20 cellular contexts compared by ENCODE assay signal in genomic region chr9:36817160-36817834, GRCh38.
DNase-seq lines count a peak whose midpoint lies in the region; ATAC-seq, FAIRE-seq and TF ChIP-seq lines count a peak whose summit lies in the region.
"Had no signal": no experiment of that assay in that cellular context is flagged by ENCODE, and none has a peak within 500 bp of the region (broad histone marks: within the 10 kb centered on the region; RNA-seq: fewer than 3 reads in every experiment).

No MANE protein-coding gene starts in this region.

- no TSS peak for BruUV-seq in Panc1 (replicated peaks; lab: Mats Ljungman, UMichigan)
- BruUV-seq in K562 (replicated peaks; lab: Mats Ljungman, UMichigan): no TSS peak

- CTCF ChIA-PET in Panc1 (lab: Charles Lee): no interaction called here
- CTCF ChIA-PET in K562 (lab: Yijun Ruan, JAX; ENCODE audit: low intra/inter-chr PET ratio): no interaction called here

- peak overlapping the region; percentile 23 to 52 (median 41) for H3K4me3 Mint-ChIP-seq in nephron
- H3K4me3 Mint-ChIP-seq: HFFc6 had no signal

- no peaks in the 10 kb centered on the region for H3K9me3 ChIP-seq in Panc1 (ENCODE audit: control insufficient read depth, insufficient read depth, low read depth, low read length)
- no peaks in the 10 kb centered on the region for H3K9me3 ChIP-seq in K562 (replicated peaks; ENCODE audit: control insufficient read depth, insufficient read depth, low read depth, low read length)
- H3K9me3 ChIP-seq in adrenal gland (replicated peaks in 1 of 3): no peaks in the 10 kb centered on the region

- H3K9ac ChIP-seq in K562 (ENCODE audit: insufficient read depth in 1 of 2, low read depth in 2 of 2, low read length in 2 of 2): no peak overlapping the region

- H3K4me1 ChIP-seq in Panc1 (ENCODE audit: control insufficient read depth, insufficient read depth, low read length): no peaks in the 10 kb centered on the region
- H3K4me1 ChIP-seq in K562 (replicated peaks in 1 of 2; ENCODE audit: control insufficient read depth in 2 of 2, insufficient read depth in 2 of 2, low read length in 2 of 2): peaks cover 0 to 7% of the 10 kb centered on the region in 2 experiments; a peak in 2 of 5 replicates
- peaks cover 0 to 6% of the 10 kb centered on the region in 2 donors for H3K4me1 ChIP-seq in adrenal gland (replicated peaks in 1 of 2)

- no peak overlapping the region for H3K4me2 ChIP-seq in K562 (ENCODE audit: insufficient read depth, low read length)

- POLR2A ChIA-PET in Panc1 (lab: Charles Lee): no interaction called here
- POLR2A ChIA-PET in K562 (lab: Yijun Ruan, JAX): interaction anchor here (2.1 kb wide), 1 partner anchor 13 kb away, joined by 8 read pairs; no protein-coding TSS in a partner anchor

- no peak for TF ChIP-seq RAD21 in K562 (CRISPR knock-in tag; conservative IDR thresholded peaks at IDR 0.05 in 1 of 2, IDR thresholded peaks at IDR 0.05 in 1 of 2)

- DNase-seq in Panc1 (ENCODE audit: low read depth, low spot score) (no peak), K562 (ENCODE audit: extremely low read depth in 1 of 4, low spot score in 3 of 4) (no peak), CD1c-positive myeloid dendritic cell (ENCODE audit: extremely low spot score) (no peak), adrenal gland (no peak)
- DNase-seq in stimulated activated CD8-positive, alpha-beta memory T cell treated with anti-CD3 and anti-CD28 coated beads, Interleukin-4, amount 100 ng/mL, for 48 hours: no peak
- DNase-seq in activated naive CD4-positive, alpha-beta T cell treated with anti-CD3 and anti-CD28 coated beads, Interleukin-2, amount 50 U/mL, for 72 hours (ENCODE audit: low spot score in 2 of 2): no peak
- DNase-seq: AML-193, DMS79, HFFc6, NCI-H1417, NCI-H187, NCI-H2107, NCI-H510A treated with DMSO at 0.1 percent for 48 hours, NCI-H82, PC-3 had no signal

- H3K27ac Mint-ChIP-seq in nephron: peak overlapping the region in 1 of 3 experiments; percentile 29
- no peak overlapping the region for H3K27ac Mint-ChIP-seq in activated naive CD4-positive, alpha-beta T cell treated with anti-CD3 and anti-CD28 coated beads, Interleukin-2, amount 50 U/mL, for 72 hours
- H3K27ac Mint-ChIP-seq: HFFc6 had no signal

- H3K4me3 ChIP-seq in Panc1 (ENCODE audit: low read depth in 2 of 2, low read length in 2 of 2): no peak overlapping the region
- no peak overlapping the region for H3K4me3 ChIP-seq in K562
- no peak overlapping the region for H3K4me3 ChIP-seq in adrenal gland

- H3K36me3 ChIP-seq in Panc1 (ENCODE audit: control insufficient read depth, insufficient read depth, low read length) (no peaks in the 10 kb centered on the region), K562 (ENCODE audit: control insufficient read depth, insufficient read depth, low read length) (no peaks in the 10 kb centered on the region), adrenal gland (replicated peaks in 1 of 2) (no peaks in the 10 kb centered on the region)

- TF ChIP-seq CTCF in Panc1 (IDR thresholded peaks at IDR 0.05) (no peak), K562 (IDR thresholded peaks at IDR 0.05 in 2 of 3, conservative IDR thresholded peaks at IDR 0.05 in 1 of 3; ENCODE audit: insufficient read depth in 2 of 3, low read depth in 1 of 3, low read length in 3 of 3) (no peak), nephron (IDR thresholded peaks at IDR 0.05; ENCODE audit: unreplicated experiment in 3 of 3) (no peak), adrenal gland (IDR thresholded peaks at IDR 0.05) (no peak)

- H2AFZ ChIP-seq in K562 (ENCODE audit: low read depth, low read length): no peak overlapping the region

- no peaks in the 10 kb centered on the region; the same call in 1 of the 2 replicates for H3K27me3 ChIP-seq in Panc1 (ENCODE audit: control insufficient read depth, insufficient read depth, low read length)
- peaks cover 10 to 44% of the 10 kb centered on the region in 2 experiments; a peak in 4 of 5 replicates for H3K27me3 ChIP-seq in K562 (ENCODE audit: control insufficient read depth in 2 of 2, insufficient read depth in 2 of 2, low read length in 2 of 2)
- no peaks in the 10 kb centered on the region for H3K27me3 ChIP-seq in adrenal gland

- in situ Hi-C loops in Panc1 (cut with HindIII; ENCODE audit: low pct_unique_long_range_greater_than_20kb, low sequenced_read_pairs): no loop called here
- in situ Hi-C loops in K562 (cut with MboI): no loop called here

- intact Hi-C loops in Panc1 (cut with micrococcal nuclease; ENCODE audit: unreplicated experiment): no loop called here
- intact Hi-C loops in K562 (cut with micrococcal nuclease): no loop called here
- intact Hi-C loops in adrenal gland (cut with DNase I): no loop called here

- TF ChIP-seq POLR2A in K562 (conservative IDR thresholded peaks at IDR 0.05): no peak
- no peak for TF ChIP-seq POLR2A in adrenal gland (IDR thresholded peaks at IDR 0.05)

- FAIRE-seq in K562 (lab: Jason Lieb, UNC): no peak
- FAIRE-seq: H54 had no signal

- 0% methylated on average over 3 of the region's 4 CpGs for WGBS in K562 (ENCODE audit: insufficient coverage, low coverage, missing lambda C conversion rate)
- WGBS in adrenal gland, 4 donors: 58 to 69% (median 68%) methylated on average over 4 of the region's 4 CpGs

- H3K79me2 ChIP-seq in K562 (ENCODE audit: control insufficient read depth, insufficient read depth, low read length): no peaks in the 10 kb centered on the region

- no peaks in the 10 kb centered on the region for H3K9me1 ChIP-seq in K562 (ENCODE audit: control insufficient read depth, insufficient read depth, low read length)

- H4K20me1 ChIP-seq in K562 (replicated peaks; ENCODE audit: control insufficient read depth, insufficient read depth, low read length): no peaks in the 10 kb centered on the region

- peaks cover 34% of the 10 kb centered on the region for H3K4me1 Mint-ChIP-seq in nephron

- H3K9me3 Mint-ChIP-seq in nephron: peaks cover 4% of the 10 kb centered on the region
- H3K9me3 Mint-ChIP-seq in activated naive CD4-positive, alpha-beta T cell treated with anti-CD3 and anti-CD28 coated beads, Interleukin-2, amount 50 U/mL, for 72 hours: no peaks in the 10 kb centered on the region
- H3K9me3 Mint-ChIP-seq: HFFc6 had no signal

- peaks cover 50% of the 10 kb centered on the region for H3K27me3 Mint-ChIP-seq in nephron (ENCODE audit: low read depth)

- H3K27ac ChIP-seq in Panc1 (ENCODE audit: low read length) (no peak overlapping the region), K562 (ENCODE audit: extremely low read depth, low read depth, low read length) (no peak overlapping the region), adrenal gland (no peak overlapping the region)
- H3K27ac ChIP-seq: C4-2B, HL-60, RWPE1 had no signal

- peak; percentile 43; the same call in 1 of the 2 replicates for ATAC-seq in Panc1
- ATAC-seq in K562: no peak
- ATAC-seq in activated naive CD4-positive, alpha-beta T cell treated with anti-CD3 and anti-CD28 coated beads, Interleukin-2, amount 50 U/mL, for 72 hours: no peak
- ATAC-seq: PC-3 had no signal

- no peak for TF ChIP-seq EP300 in K562 (IDR thresholded peaks at IDR 0.05; ENCODE audit: low read length)

- H3K36me3 Mint-ChIP-seq in nephron (ENCODE audit: low read depth): no peaks in the 10 kb centered on the region
- no peaks in the 10 kb centered on the region for H3K36me3 Mint-ChIP-seq in activated naive CD4-positive, alpha-beta T cell treated with anti-CD3 and anti-CD28 coated beads, Interleukin-2, amount 50 U/mL, for 72 hours

TF ChIP-seq in K562, 482 proteins besides CTCF, POLR2A, EP300 and RAD21:
- TF ChIP-seq ZNF512 (tag; IDR thresholded peaks at IDR 0.05) (peak; percentile 68; the same call in 1 of the 2 replicates), E2F1 (CRISPR knock-in tag; IDR thresholded peaks at IDR 0.05) (no peak), SLC30A9 (CRISPR knock-in tag; IDR thresholded peaks at IDR 0.05) (no peak)
